In genomic region chr19:46854698-46855097, GRCh38 we compare ENCODE assay signal across 2 cellular contexts.
A peak's percentile ranks its signal among the peaks of the same experiment; 100 is the strongest.
TF ChIP-seq lines count a peak whose summit lies in the region.

No MANE protein-coding gene starts in this region.

TF ChIP-seq in A549, 52 proteins besides CTCF, POLR2A, EP300 and RAD21:
- TF ChIP-seq ZC3H11A (IDR thresholded peaks at IDR 0.05), result peak; percentile 54

TF ChIP-seq in HepG2, 621 proteins besides CTCF, POLR2A, EP300 and RAD21:
- peak; percentile 62; the same call in 1 of the 2 replicates for TF ChIP-seq ZBTB33 (CRISPR knock-in tag; IDR thresholded peaks at IDR 0.05)
- TF ChIP-seq ZNF460 (CRISPR knock-in tag; IDR thresholded peaks at IDR 0.05; ENCODE audit: borderline replicate concordance), result peak; percentile 57; the same call in 1 of the 2 replicates
